1 cellular context compared by ENCODE assay signal in genomic region chr20:32793059-32793458, GRCh38.
TF ChIP-seq lines count a peak whose summit lies in the region.

No MANE protein-coding gene starts in this region.

TF ChIP-seq in GM12878, 131 proteins besides CTCF, POLR2A, EP300 and RAD21:
- TF ChIP-seq ZBTB40 (IDR thresholded peaks at IDR 0.05; ENCODE audit: borderline replicate concordance) (no peak), YBX1 (IDR thresholded peaks at IDR 0.05) (no peak), SUZ12 (IDR thresholded peaks at IDR 0.05; ENCODE audit: unreplicated experiment) (no peak)
- TF ChIP-seq, protein P1, sequence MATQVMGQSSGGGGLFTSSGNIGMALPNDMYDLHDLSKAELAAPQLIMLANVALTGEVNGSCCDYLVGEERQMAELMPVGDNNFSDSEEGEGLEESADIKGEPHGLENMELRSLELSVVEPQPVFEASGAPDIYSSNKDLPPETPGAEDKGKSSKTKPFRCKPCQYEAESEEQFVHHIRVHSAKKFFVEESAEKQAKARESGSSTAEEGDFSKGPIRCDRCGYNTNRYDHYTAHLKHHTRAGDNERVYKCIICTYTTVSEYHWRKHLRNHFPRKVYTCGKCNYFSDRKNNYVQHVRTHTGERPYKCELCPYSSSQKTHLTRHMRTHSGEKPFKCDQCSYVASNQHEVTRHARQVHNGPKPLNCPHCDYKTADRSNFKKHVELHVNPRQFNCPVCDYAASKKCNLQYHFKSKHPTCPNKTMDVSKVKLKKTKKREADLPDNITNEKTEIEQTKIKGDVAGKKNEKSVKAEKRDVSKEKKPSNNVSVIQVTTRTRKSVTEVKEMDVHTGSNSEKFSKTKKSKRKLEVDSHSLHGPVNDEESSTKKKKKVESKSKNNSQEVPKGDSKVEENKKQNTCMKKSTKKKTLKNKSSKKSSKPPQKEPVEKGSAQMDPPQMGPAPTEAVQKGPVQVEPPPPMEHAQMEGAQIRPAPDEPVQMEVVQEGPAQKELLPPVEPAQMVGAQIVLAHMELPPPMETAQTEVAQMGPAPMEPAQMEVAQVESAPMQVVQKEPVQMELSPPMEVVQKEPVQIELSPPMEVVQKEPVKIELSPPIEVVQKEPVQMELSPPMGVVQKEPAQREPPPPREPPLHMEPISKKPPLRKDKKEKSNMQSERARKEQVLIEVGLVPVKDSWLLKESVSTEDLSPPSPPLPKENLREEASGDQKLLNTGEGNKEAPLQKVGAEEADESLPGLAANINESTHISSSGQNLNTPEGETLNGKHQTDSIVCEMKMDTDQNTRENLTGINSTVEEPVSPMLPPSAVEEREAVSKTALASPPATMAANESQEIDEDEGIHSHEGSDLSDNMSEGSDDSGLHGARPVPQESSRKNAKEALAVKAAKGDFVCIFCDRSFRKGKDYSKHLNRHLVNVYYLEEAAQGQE (IDR thresholded peaks at IDR 0.05; ENCODE audit: low read depth, low read length): no peak
